Comparison of ENCODE assay signal across 12 cellular contexts in the genomic region with DNA sequence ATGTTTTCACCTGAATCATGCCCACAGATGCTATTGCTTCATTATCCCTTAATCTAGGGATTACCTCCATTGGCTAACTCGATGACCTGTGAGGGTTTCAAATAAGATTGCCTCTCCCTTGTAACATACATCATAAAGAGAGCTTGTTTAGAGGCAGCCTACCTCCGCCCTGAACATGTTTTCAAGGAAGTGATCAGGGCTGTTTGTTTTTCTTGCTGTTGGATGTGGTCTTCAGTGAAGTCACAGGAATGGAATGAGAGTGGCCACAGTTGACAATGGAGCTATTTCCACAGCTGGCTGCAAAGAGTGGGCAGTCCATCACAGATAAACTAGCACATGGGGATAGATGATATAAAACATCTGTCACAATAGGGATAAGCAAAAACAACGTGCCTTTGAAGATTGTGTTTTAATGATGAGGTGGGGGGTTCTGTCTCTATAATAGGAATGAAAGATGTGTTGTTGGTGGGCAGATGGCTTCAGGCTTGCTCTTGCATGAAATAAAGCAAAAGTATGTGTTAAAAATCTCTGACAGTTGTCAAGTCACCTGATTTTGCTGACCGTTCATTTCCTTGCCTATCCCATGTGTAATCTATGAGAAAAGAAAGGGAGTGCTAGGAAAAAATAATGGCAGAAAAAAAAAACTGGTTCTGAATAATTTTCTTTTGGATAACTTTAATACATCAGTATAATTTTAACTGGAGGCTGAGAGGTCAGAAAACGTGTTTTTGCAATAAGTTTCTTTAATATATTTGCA.
DNase-seq lines count a peak whose midpoint lies in the region; ATAC-seq and TF ChIP-seq lines count a peak whose summit lies in the region.
"Had no signal": no experiment of that assay in that cellular context is flagged by ENCODE, and none has a peak within 500 bp of the region (broad histone marks: within the 10 kb centered on the region; RNA-seq: fewer than 3 reads in every experiment).

No MANE protein-coding gene starts in this region.

- ATAC-seq in SK-N-SH treated with all-trans-retinoic acid at 6 μM for 48 hours, result peak; percentile 46; the same call in 2 of the 3 replicates
- ATAC-seq in gastroesophageal sphincter, result peak; percentile 87
- ATAC-seq in GM21723 (IDR thresholded peaks at IDR 0.05; ENCODE audit: unreplicated experiment), result no peak
- ATAC-seq: activated CD8-positive, alpha-beta T cell treated with anti-CD3 and anti-CD28 coated beads for 36 hours; naive thymus-derived CD8-positive, alpha-beta T cell had no signal

- H3K27ac ChIP-seq in gastroesophageal sphincter, result no peak overlapping the region

- H3K27me3 ChIP-seq in gastroesophageal sphincter (no peaks in the 10 kb centered on the region), HAP-1 (ENCODE audit: low read depth) (no peaks in the 10 kb centered on the region)

- H3K4me3 ChIP-seq in gastroesophageal sphincter (no peak overlapping the region), retinal pigment epithelial cell (ENCODE audit: low read length) (no peak overlapping the region), HAP-1 (no peak overlapping the region)

- DNase-seq in GM03348 (ENCODE audit: low spot score) (peak; percentile 75), retinal pigment epithelial cell (ENCODE audit: low read depth) (peak; percentile 14), activated gamma-delta T cell (lab: John Stamatoyannopoulos, UW) (no peak), HAP-1 (ENCODE audit: low spot score in 2 of 2) (no peak)
- DNase-seq in activated CD4-positive, alpha-beta T cell treated with anti-CD3 and anti-CD28 coated beads, Interleukin-2, amount 50 U/mL, for 1 hour, result no peak
- DNase-seq: activated CD8-positive, alpha-beta T cell treated with anti-CD3 and anti-CD28 coated beads for 36 hours; cortex of kidney; GF-D8; naive thymus-derived CD8-positive, alpha-beta T cell had no signal

- TF ChIP-seq CTCF in gastroesophageal sphincter (IDR thresholded peaks at IDR 0.05) (no peak), retinal pigment epithelial cell (conservative IDR thresholded peaks at IDR 0.05; ENCODE audit: low read depth, low read length) (no peak)

- in situ Hi-C loops in HAP-1 (cut with MboI; ENCODE audit: low sequenced_read_pairs), result no loop called here

- H3K36me3 ChIP-seq in gastroesophageal sphincter (no peaks in the 10 kb centered on the region), HAP-1 (replicated peaks) (no peaks in the 10 kb centered on the region)

- H3K4me1 ChIP-seq in gastroesophageal sphincter (no peaks in the 10 kb centered on the region), HAP-1 (no peaks in the 10 kb centered on the region; the same call in 1 of the 2 replicates)

- 46 to 48% methylated on average over 4 to 5 of the region's 5 CpGs for WGBS in gastroesophageal sphincter (ENCODE audit: low coverage in 1 of 2), 2 donors

- no peak for TF ChIP-seq POLR2A in gastroesophageal sphincter (IDR thresholded peaks at IDR 0.05)

- TF ChIP-seq EP300 in gastroesophageal sphincter (IDR thresholded peaks at IDR 0.05), result no peak

- H3K9me3 ChIP-seq in gastroesophageal sphincter (no peaks in the 10 kb centered on the region), HAP-1 (no peaks in the 10 kb centered on the region)

TF ChIP-seq in SK-N-SH treated with all-trans-retinoic acid at 6 μM for 48 hours, 23 proteins besides CTCF, POLR2A, EP300 and RAD21:
- no peak for TF ChIP-seq SNAI2 (CRISPR knock-in tag; IDR thresholded peaks at IDR 0.05)
- TF ChIP-seq TCF4 (CRISPR knock-in tag; IDR thresholded peaks at IDR 0.05; ENCODE audit: borderline replicate concordance), result peak; percentile 49; the same call in 1 of the 2 replicates
- TF ChIP-seq ZNF565 (CRISPR knock-in tag; conservative IDR thresholded peaks at IDR 0.05; ENCODE audit: low read depth), result no peak
- no peak for TF ChIP-seq ESRRG (CRISPR knock-in tag; IDR thresholded peaks at IDR 0.05)
- TF ChIP-seq, protein P1, sequence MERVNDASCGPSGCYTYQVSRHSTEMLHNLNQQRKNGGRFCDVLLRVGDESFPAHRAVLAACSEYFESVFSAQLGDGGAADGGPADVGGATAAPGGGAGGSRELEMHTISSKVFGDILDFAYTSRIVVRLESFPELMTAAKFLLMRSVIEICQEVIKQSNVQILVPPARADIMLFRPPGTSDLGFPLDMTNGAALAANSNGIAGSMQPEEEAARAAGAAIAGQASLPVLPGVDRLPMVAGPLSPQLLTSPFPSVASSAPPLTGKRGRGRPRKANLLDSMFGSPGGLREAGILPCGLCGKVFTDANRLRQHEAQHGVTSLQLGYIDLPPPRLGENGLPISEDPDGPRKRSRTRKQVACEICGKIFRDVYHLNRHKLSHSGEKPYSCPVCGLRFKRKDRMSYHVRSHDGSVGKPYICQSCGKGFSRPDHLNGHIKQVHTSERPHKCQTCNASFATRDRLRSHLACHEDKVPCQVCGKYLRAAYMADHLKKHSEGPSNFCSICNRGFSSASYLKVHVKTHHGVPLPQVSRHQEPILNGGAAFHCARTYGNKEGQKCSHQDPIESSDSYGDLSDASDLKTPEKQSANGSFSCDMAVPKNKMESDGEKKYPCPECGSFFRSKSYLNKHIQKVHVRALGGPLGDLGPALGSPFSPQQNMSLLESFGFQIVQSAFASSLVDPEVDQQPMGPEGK (CRISPR knock-in tag; IDR thresholded peaks at IDR 0.05; ENCODE audit: borderline replicate concordance), result no peak
- TF ChIP-seq PPARA (CRISPR knock-in tag; IDR thresholded peaks at IDR 0.05; ENCODE audit: borderline replicate concordance), result no peak

Comparison
In these comparisons a context has a peak if more than half of its experiments do, and no peak if none do; other contexts are left out.
1. DNase-seq: peak in GM03348 (single experiment) and retinal pigment epithelial cell (single experiment); none in activated gamma-delta T cell (single experiment), activated CD4-positive, alpha-beta T cell treated with anti-CD3 and anti-CD28 coated beads, Interleukin-2, amount 50 U/mL, for 1 hour (single experiment) and HAP-1 (0 of 2).